Comparison of ENCODE assay signal across 1 cellular context in the genomic region with DNA sequence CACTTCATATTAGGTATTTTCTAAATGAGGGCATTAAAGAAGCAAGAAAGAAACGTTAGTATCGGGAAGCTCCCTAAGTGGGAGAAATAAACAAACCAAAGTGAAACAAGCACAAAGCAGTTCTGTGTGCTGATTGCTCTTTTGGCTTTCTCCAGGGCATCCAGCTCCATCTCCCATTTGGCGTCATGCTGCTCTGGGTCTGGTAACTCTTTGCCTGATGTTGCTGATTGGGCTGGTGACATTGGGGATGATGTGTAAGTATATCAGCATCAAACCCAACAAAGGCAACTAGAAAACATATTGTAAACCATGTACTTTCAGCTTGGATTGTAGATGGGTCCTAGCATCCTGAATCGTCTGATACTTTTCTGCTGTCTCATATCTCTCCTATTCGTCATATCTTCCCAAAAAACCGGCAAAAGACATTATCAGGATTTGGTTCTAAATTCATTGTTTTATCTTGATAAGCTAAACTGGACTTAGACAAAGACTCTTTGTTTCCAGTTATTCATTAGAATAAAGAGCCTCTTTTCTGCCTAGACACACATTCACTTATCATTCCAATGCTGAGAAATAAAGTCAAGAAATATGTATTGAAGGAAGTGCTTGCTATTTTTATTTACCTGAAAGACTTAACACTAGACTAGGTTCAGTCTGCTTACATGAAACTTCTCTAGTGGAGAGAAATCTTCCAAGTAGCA.
TF ChIP-seq lines count a peak whose summit lies in the region.

No MANE protein-coding gene starts in this region.

TF ChIP-seq in endothelial cell of umbilical vein, 7 proteins besides CTCF, POLR2A, EP300 and RAD21 (continued from another document):
- no peak for TF ChIP-seq EZH2 (IDR thresholded peaks at IDR 0.05; ENCODE audit: borderline replicate concordance, low read depth, low read length, severe bottlenecking)
- TF ChIP-seq, protein P1, sequence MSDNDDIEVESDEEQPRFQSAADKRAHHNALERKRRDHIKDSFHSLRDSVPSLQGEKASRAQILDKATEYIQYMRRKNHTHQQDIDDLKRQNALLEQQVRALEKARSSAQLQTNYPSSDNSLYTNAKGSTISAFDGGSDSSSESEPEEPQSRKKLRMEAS (IDR thresholded peaks at IDR 0.05; ENCODE audit: insufficient read depth, insufficient read length), result no peak
- TF ChIP-seq GATA2 (IDR thresholded peaks at IDR 0.05; ENCODE audit: insufficient read depth, insufficient read length, low read depth, low read length), result no peak
